In the genomic region with DNA sequence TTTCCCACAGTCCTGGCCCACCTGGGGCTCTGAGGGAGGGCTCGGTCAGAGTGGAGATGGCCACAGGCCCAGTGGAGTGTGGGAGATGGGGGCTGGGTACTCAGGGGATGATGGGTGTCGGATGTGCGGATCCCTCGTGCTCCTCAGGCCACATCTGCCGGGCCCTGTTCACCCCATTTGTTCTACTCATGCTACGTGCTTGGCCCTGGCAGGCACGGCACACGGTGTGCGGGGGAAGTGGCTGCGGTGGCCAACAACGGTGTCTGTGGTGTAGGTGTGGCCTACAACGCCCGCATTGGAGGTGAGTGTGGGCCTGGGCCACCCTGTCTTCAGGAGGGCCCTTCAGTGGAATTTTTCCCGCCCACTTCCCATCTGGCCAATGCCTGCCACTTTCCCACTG, we compare ENCODE assay signal across 12 cellular contexts.
"Had no signal": no experiment of that assay in that cellular context is flagged by ENCODE, and none has a peak within 500 bp of the region (broad histone marks: within the 10 kb centered on the region; RNA-seq: fewer than 3 reads in every experiment).

No MANE protein-coding gene starts in this region.

- H3K9me3 Mint-ChIP-seq: mesothelial cell of epicardium had no signal

- H3K27ac Mint-ChIP-seq: mesothelial cell of epicardium had no signal

- DNase-seq: activated CD4-positive, alpha-beta T cell treated with anti-CD3 and anti-CD28 coated beads, Interleukin-2, amount 50 U/mL, for 1 hour; activated effector memory CD4-positive, alpha-beta T cell treated with Interleukin-2 at 50 U/mL for 16 hours; adrenal gland; body of pancreas; hypothalamus; lower lobe of right lung; retina; RPMI8226; stimulated activated CD4-positive, alpha-beta T cell treated with anti-CD3 and anti-CD28 coated beads, Interleukin-15, amount 100 ng/mL, for 24 hours; stimulated activated CD4-positive, alpha-beta T cell treated with anti-CD3 and anti-CD28 coated beads, Interleukin-4, amount 100 ng/mL, for 4 hours; transverse colon had no signal

- ATAC-seq: body of pancreas, lower lobe of right lung had no signal

- H3K4me3 Mint-ChIP-seq: mesothelial cell of epicardium had no signal
